Comparison of ENCODE assay signal across 17 cellular contexts in the genomic region with DNA sequence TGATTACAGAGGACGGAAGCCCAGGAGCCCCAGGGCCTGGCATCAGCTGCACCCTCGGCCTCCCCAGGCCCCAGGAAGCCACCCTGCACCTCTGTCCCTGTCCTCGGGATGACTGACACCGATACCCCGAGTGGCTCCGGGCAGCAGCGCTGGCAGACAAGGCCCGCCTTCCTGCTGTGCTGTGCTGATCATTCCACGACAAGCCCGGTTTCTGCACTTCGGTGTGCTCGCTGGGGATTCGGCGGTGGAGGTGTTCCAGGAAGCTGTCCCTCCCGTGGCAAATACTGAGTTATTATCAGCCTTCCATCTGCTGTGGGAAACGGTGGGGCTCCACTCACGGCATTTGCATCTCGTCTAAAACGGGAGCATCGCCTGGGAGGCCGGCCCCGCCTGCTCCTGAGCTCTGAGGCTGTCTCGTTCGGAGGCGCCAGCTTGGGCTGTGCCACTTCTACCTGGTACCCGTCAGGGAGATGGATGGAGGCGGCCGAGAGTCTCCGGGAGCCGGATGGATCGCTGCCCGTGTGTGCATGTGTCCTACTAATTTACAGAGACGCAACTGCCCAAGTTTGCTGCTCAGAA.
DNase-seq lines count a peak whose midpoint lies in the region; TF ChIP-seq lines count a peak whose summit lies in the region.
"Had no signal": no experiment of that assay in that cellular context is flagged by ENCODE, and none has a peak within 500 bp of the region (broad histone marks: within the 10 kb centered on the region; RNA-seq: fewer than 3 reads in every experiment).

No MANE protein-coding gene starts in this region.

- no peak overlapping the region for H2AFZ ChIP-seq in osteoblast (ENCODE audit: low read length)

- no peak overlapping the region for H3K4me2 ChIP-seq in osteoblast (ENCODE audit: insufficient read depth, low read length)

- DNase-seq in NCI-H524 (lab: John Stamatoyannopoulos, UW) (peak; percentile 20 to 66), NCI-H524 treated with DMSO at 0.1 percent for 48 hours (lab: John Stamatoyannopoulos, UW) (no peak), D341Med (ENCODE audit: low spot score) (peak; percentile 8), ecto neural progenitor cell (ENCODE audit: low spot score) (peak; percentile 44), osteoblast (ENCODE audit: insufficient read length, low spot score, missing footprints) (peak; percentile 27), H7 (no peak), HUDEP-2 (lab: John Stamatoyannopoulos, UW; ENCODE audit: unreplicated experiment in 76 of 76) (no peak)
- DNase-seq in stimulated activated CD4-positive, alpha-beta T cell treated with anti-CD3 and anti-CD28 coated beads, Interleukin-4, amount 100 ng/mL, for 1 hour: no peak
- DNase-seq: activated CD4-positive, alpha-beta T cell treated with anti-CD3 and anti-CD28 coated beads, Interleukin-2, amount 10 ng/mL, durations not matched to agents 7 days and 5 days; activated T-cell treated with anti-CD3 and anti-CD28 coated beads, Interleukin-2, amount 50 U/mL, for 4 hours; DND-41; effector memory CD4-positive, alpha-beta T cell; esophagus squamous epithelium; KG1; NCI-H1694 treated with DMSO at 0.1 percent for 48 hours had no signal

- no peaks in the 10 kb centered on the region for H3K4me1 ChIP-seq in osteoblast (ENCODE audit: insufficient read depth, low read length)
- H3K4me1 ChIP-seq: ascending aorta, esophagus squamous epithelium, psoas muscle had no signal

- TF ChIP-seq CTCF in osteoblast (IDR thresholded peaks at IDR 0.05; ENCODE audit: extremely low read depth, low read depth, low read length): no peak

- no peak overlapping the region for H3K27ac ChIP-seq in osteoblast (ENCODE audit: low read depth, low read length)
- H3K27ac ChIP-seq: ascending aorta, esophagus squamous epithelium, psoas muscle had no signal

- no peaks in the 10 kb centered on the region for H4K20me1 ChIP-seq in osteoblast (ENCODE audit: insufficient read depth, low read length)

- H3K79me2 ChIP-seq in osteoblast (ENCODE audit: insufficient read depth, low read length): no peaks in the 10 kb centered on the region

- no peaks in the 10 kb centered on the region for H3K27me3 ChIP-seq in osteoblast (ENCODE audit: insufficient read depth, low read length)
- no peaks in the 10 kb centered on the region for H3K27me3 ChIP-seq in H7 (ENCODE audit: control insufficient read depth, insufficient read depth, low read length)
- H3K27me3 ChIP-seq: ascending aorta had no signal

- no peaks in the 10 kb centered on the region for H3K9me3 ChIP-seq in osteoblast (ENCODE audit: low read depth, low read length)
- H3K9me3 ChIP-seq: ascending aorta, esophagus squamous epithelium, psoas muscle had no signal

- H3K36me3 ChIP-seq in osteoblast (ENCODE audit: insufficient read depth, low read length) (no peaks in the 10 kb centered on the region), H7 (replicated peaks; ENCODE audit: control insufficient read depth, insufficient read depth, low read length) (no peaks in the 10 kb centered on the region)
- H3K36me3 ChIP-seq: ascending aorta, esophagus squamous epithelium had no signal

- H3K4me3 ChIP-seq in osteoblast (ENCODE audit: insufficient read depth, low read length) (no peak overlapping the region), H7 (ENCODE audit: insufficient read depth, low read depth, low read length) (no peak overlapping the region)
- H3K4me3 ChIP-seq: ascending aorta, esophagus squamous epithelium, psoas muscle had no signal

Comparison
In these comparisons a context has a peak if more than half of its experiments do, and no peak if none do; other contexts are left out.
1. DNase-seq: peak in NCI-H524 (2 of 2), D341Med (single experiment), ecto neural progenitor cell (single experiment) and osteoblast (single experiment); none in NCI-H524 treated with DMSO at 0.1 percent for 48 hours (single experiment), H7 (single experiment), HUDEP-2 (0 of 76) and stimulated activated CD4-positive, alpha-beta T cell treated with anti-CD3 and anti-CD28 coated beads, Interleukin-4, amount 100 ng/mL, for 1 hour (single experiment).